ENCODE assay signal across 13 cellular contexts in the genomic region with DNA sequence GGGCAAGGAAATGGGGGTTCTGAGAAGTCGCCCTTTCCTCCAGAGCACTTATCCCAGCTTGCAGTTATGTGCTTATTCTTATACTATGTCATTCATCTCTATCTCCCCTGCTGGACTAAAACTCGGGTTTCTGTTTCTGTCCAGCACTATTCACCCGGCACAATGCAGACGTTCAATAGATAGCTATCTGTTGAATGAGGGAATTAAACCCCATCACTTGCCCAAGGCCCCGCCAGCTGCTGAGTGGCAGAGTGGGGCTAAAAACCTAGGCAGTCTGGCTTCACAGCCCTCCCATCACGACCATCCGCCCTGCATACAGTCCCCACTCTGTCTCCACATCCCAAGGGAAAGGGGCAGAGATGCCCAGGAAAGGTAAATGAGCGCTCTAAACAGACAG.
"Had no signal": no experiment of that assay in that cellular context is flagged by ENCODE, and none has a peak within 500 bp of the region (broad histone marks: within the 10 kb centered on the region; RNA-seq: fewer than 3 reads in every experiment).

No MANE protein-coding gene starts in this region.

- H3K27ac ChIP-seq: cardiac muscle cell, epithelial cell of prostate, gastrocnemius medialis, ovary, stomach had no signal

- H3K4me3 Mint-ChIP-seq: activated naive CD4-positive, alpha-beta T cell treated with anti-CD3 and anti-CD28 coated beads for 36 hours; effector memory CD8-positive, alpha-beta T cell; nephron had no signal

- H3K4me1 ChIP-seq: gastrocnemius medialis had no signal

- H3K9me3 ChIP-seq: gastrocnemius medialis, ovary, stomach had no signal

- H3K27ac Mint-ChIP-seq: activated naive CD4-positive, alpha-beta T cell treated with anti-CD3 and anti-CD28 coated beads for 36 hours; effector memory CD8-positive, alpha-beta T cell; nephron had no signal

- DNase-seq: activated CD4-positive, alpha-beta T cell treated with anti-CD3 and anti-CD28 coated beads for 1 hour; activated CD4-positive, alpha-beta T cell treated with anti-CD3 and anti-CD28 coated beads, Interleukin-2, amount 50 U/mL, for 48 hours; activated naive CD4-positive, alpha-beta T cell treated with anti-CD3 and anti-CD28 coated beads for 36 hours; effector memory CD8-positive, alpha-beta T cell; gastrocnemius medialis; kidney glomerular epithelial cell; stimulated activated CD4-positive, alpha-beta T cell treated with anti-CD3 and anti-CD28 coated beads, Interleukin-15, amount 100 ng/mL, for 24 hours; stimulated activated CD4-positive, alpha-beta T cell treated with anti-CD3 and anti-CD28 coated beads, Interleukin-4, amount 100 ng/mL, for 4 hours; stomach had no signal

- H3K9me3 Mint-ChIP-seq: activated naive CD4-positive, alpha-beta T cell treated with anti-CD3 and anti-CD28 coated beads for 36 hours; effector memory CD8-positive, alpha-beta T cell; nephron had no signal

- ATAC-seq: effector memory CD8-positive, alpha-beta T cell; gastrocnemius medialis had no signal

- H3K36me3 ChIP-seq: cardiac muscle cell, gastrocnemius medialis, ovary, stomach had no signal

- H3K4me3 ChIP-seq: cardiac muscle cell, gastrocnemius medialis, ovary had no signal
